ENCODE assay signal across 28 cellular contexts in genomic region chr11:3186166-3186953, GRCh38. TPM values are rescaled to one million over a fixed set of nuclear protein-coding genes. Genes with fewer than 3 reads are reported as not detected.
"Had no signal": no experiment of that assay in that cellular context is flagged by ENCODE, and none has a peak within 500 bp of the region (broad histone marks: within the 10 kb centered on the region; RNA-seq: fewer than 3 reads in every experiment).

No MANE protein-coding gene starts in this region.

- H3K27ac ChIP-seq: adrenal gland, PC-9, SK-N-MC had no signal

- H3K4me1 ChIP-seq: adrenal gland had no signal

- H3K27me3 Mint-ChIP-seq: activated CD4-positive, alpha-beta T cell treated with anti-CD3 and anti-CD28 coated beads, Interleukin-2, amount 10 ng/mL, durations not matched to agents 24 days and 14 days; activated CD8-positive, alpha-beta memory T cell treated with anti-CD3 and anti-CD28 coated beads, Interleukin-2, amount 10 ng/mL, durations not matched to agents 7 days and 5 days; activated T-cell treated with anti-CD3 and anti-CD28 coated beads, Interleukin-2, amount 50 U/mL, for 24 hours; T-cell had no signal

- H2AFZ ChIP-seq: PC-9 had no signal

- FAIRE-seq: TTC549 had no signal

- H3K27me3 ChIP-seq: adrenal gland had no signal

- H3K4me2 ChIP-seq: PC-9 had no signal

- H3K27ac Mint-ChIP-seq: activated B cell treated with CpG ODN at 0.5 μM for 24 hours; activated CD4-positive, alpha-beta T cell treated with anti-CD3 and anti-CD28 coated beads, Interleukin-2, amount 10 ng/mL, durations not matched to agents 24 days and 14 days; activated CD8-positive, alpha-beta memory T cell treated with anti-CD3 and anti-CD28 coated beads, Interleukin-2, amount 10 ng/mL, durations not matched to agents 7 days and 5 days; activated naive CD4-positive, alpha-beta T cell treated with anti-CD3 and anti-CD28 coated beads, Interleukin-2, amount 10 ng/mL, durations not matched to agents 7 days and 5 days; activated naive CD8-positive, alpha-beta T cell treated with anti-CD3 and anti-CD28 coated beads, Interleukin-2, amount 10 ng/mL, durations not matched to agents 7 days and 5 days; activated T-cell treated with anti-CD3 and anti-CD28 coated beads, Interleukin-2, amount 50 U/mL, for 24 hours; activated T-helper 1 cell treated with anti-CD3 and anti-CD28 coated beads, Interleukin-12 subunit alpha, Interleukin-12 subunit beta, Interleukin-2, Interleukin-4 antibody, amounts not matched to agents 30 ng/mL and 10 ng/mL and 1 ng/mL, durations not matched to agents 14 hours and 24 hours and 36 hours; T-cell had no signal

- H3K4me3 Mint-ChIP-seq: activated B cell treated with CpG ODN at 0.5 μM for 24 hours; activated CD4-positive, alpha-beta T cell treated with anti-CD3 and anti-CD28 coated beads, Interleukin-2, amount 10 ng/mL, durations not matched to agents 24 days and 14 days; activated CD8-positive, alpha-beta memory T cell treated with anti-CD3 and anti-CD28 coated beads, Interleukin-2, amount 10 ng/mL, durations not matched to agents 7 days and 5 days; activated naive CD4-positive, alpha-beta T cell treated with anti-CD3 and anti-CD28 coated beads, Interleukin-2, amount 10 ng/mL, durations not matched to agents 7 days and 5 days; activated naive CD8-positive, alpha-beta T cell treated with anti-CD3 and anti-CD28 coated beads, Interleukin-2, amount 10 ng/mL, durations not matched to agents 7 days and 5 days; activated T-cell treated with anti-CD3 and anti-CD28 coated beads, Interleukin-2, amount 50 U/mL, for 24 hours; activated T-helper 1 cell treated with anti-CD3 and anti-CD28 coated beads, Interleukin-12 subunit alpha, Interleukin-12 subunit beta, Interleukin-2, Interleukin-4 antibody, amounts not matched to agents 30 ng/mL and 10 ng/mL and 1 ng/mL, durations not matched to agents 14 hours and 24 hours and 36 hours; T-cell had no signal

- H3K9me3 Mint-ChIP-seq: activated B cell treated with CpG ODN at 0.5 μM for 24 hours; activated CD4-positive, alpha-beta T cell treated with anti-CD3 and anti-CD28 coated beads, Interleukin-2, amount 10 ng/mL, durations not matched to agents 24 days and 14 days; activated naive CD4-positive, alpha-beta T cell treated with anti-CD3 and anti-CD28 coated beads, Interleukin-2, amount 10 ng/mL, durations not matched to agents 7 days and 5 days; activated naive CD8-positive, alpha-beta T cell treated with anti-CD3 and anti-CD28 coated beads, Interleukin-2, amount 10 ng/mL, durations not matched to agents 7 days and 5 days; activated T-cell treated with anti-CD3 and anti-CD28 coated beads, Interleukin-2, amount 50 U/mL, for 24 hours; activated T-helper 1 cell treated with anti-CD3 and anti-CD28 coated beads, Interleukin-12 subunit alpha, Interleukin-12 subunit beta, Interleukin-2, Interleukin-4 antibody, amounts not matched to agents 30 ng/mL and 10 ng/mL and 1 ng/mL, durations not matched to agents 14 hours and 24 hours and 36 hours; T-cell had no signal

- DNase-seq: activated B cell treated with CpG ODN at 0.5 μM for 24 hours; activated CD4-positive, alpha-beta T cell treated with anti-CD3 and anti-CD28 coated beads for 1 hour; activated CD4-positive, alpha-beta T cell treated with anti-CD3 and anti-CD28 coated beads, Interleukin-2, amount 10 ng/mL, durations not matched to agents 24 days and 14 days; activated CD4-positive, alpha-beta T cell treated with anti-CD3 and anti-CD28 coated beads, Interleukin-2, amount 50 U/mL, for 48 hours; activated CD8-positive, alpha-beta memory T cell treated with anti-CD3 and anti-CD28 coated beads, Interleukin-2, amount 10 ng/mL, durations not matched to agents 7 days and 5 days; activated gamma-delta T cell; activated naive CD4-positive, alpha-beta T cell treated with anti-CD3 and anti-CD28 coated beads, Interleukin-2, amount 10 ng/mL, durations not matched to agents 7 days and 5 days; activated naive CD8-positive, alpha-beta T cell treated with anti-CD3 and anti-CD28 coated beads, Interleukin-2, amount 10 ng/mL, durations not matched to agents 7 days and 5 days; activated T-cell treated with anti-CD3 and anti-CD28 coated beads, Interleukin-2, amount 50 U/mL, for 24 hours; anterior cingulate cortex; Kasumi-1; KBM-7; NCI-H1105 treated with DMSO at 0.1 percent for 48 hours; NCI-H1436 treated with DMSO at 0.1 percent for 48 hours; NCI-H187; NCI-H2081; NCI-H510A treated with DMSO at 0.1 percent for 48 hours; NCI-H69; PC-9; SIG-M5; T-helper 2 cell; T1000 had no signal

- ATAC-seq: activated CD8-positive, alpha-beta memory T cell treated with anti-CD3 and anti-CD28 coated beads, Interleukin-2, amount 10 ng/mL, durations not matched to agents 7 days and 5 days; T-cell had no signal

- H3K36me3 ChIP-seq: adrenal gland had no signal

- H3K4me3 ChIP-seq: adrenal gland, PC-9, SK-N-MC had no signal

- H3K4me1 Mint-ChIP-seq: activated B cell treated with CpG ODN at 0.5 μM for 24 hours; activated CD4-positive, alpha-beta T cell treated with anti-CD3 and anti-CD28 coated beads, Interleukin-2, amount 10 ng/mL, durations not matched to agents 24 days and 14 days; activated CD8-positive, alpha-beta memory T cell treated with anti-CD3 and anti-CD28 coated beads, Interleukin-2, amount 10 ng/mL, durations not matched to agents 7 days and 5 days; activated naive CD4-positive, alpha-beta T cell treated with anti-CD3 and anti-CD28 coated beads, Interleukin-2, amount 10 ng/mL, durations not matched to agents 7 days and 5 days; activated naive CD8-positive, alpha-beta T cell treated with anti-CD3 and anti-CD28 coated beads, Interleukin-2, amount 10 ng/mL, durations not matched to agents 7 days and 5 days; T-cell had no signal

- H3K36me3 Mint-ChIP-seq: activated CD8-positive, alpha-beta memory T cell treated with anti-CD3 and anti-CD28 coated beads, Interleukin-2, amount 10 ng/mL, durations not matched to agents 7 days and 5 days; activated naive CD4-positive, alpha-beta T cell treated with anti-CD3 and anti-CD28 coated beads, Interleukin-2, amount 10 ng/mL, durations not matched to agents 7 days and 5 days; activated naive CD8-positive, alpha-beta T cell treated with anti-CD3 and anti-CD28 coated beads, Interleukin-2, amount 10 ng/mL, durations not matched to agents 7 days and 5 days; T-cell had no signal

- H3K9me3 ChIP-seq: adrenal gland had no signal

RNA-seq across cellular contexts. Expression of gene OSBPL5, which starts 21.2 kb away (rescaled TPM):
- total RNA-seq: activated B cell treated with CpG ODN at 0.5 μM for 24 hours had no signal

RNA-seq across cellular contexts. Expression of gene MRGPRG, which starts 32.3 kb away (rescaled TPM):
- total RNA-seq: activated B cell treated with CpG ODN at 0.5 μM for 24 hours; activated CD4-positive, alpha-beta T cell treated with anti-CD3 and anti-CD28 coated beads, Interleukin-2, amount 10 ng/mL, durations not matched to agents 24 days and 14 days; activated CD8-positive, alpha-beta memory T cell treated with anti-CD3 and anti-CD28 coated beads, Interleukin-2, amount 10 ng/mL, durations not matched to agents 7 days and 5 days; activated naive CD8-positive, alpha-beta T cell treated with anti-CD3 and anti-CD28 coated beads, Interleukin-2, amount 10 ng/mL, durations not matched to agents 7 days and 5 days; activated T-helper 1 cell treated with anti-CD3 and anti-CD28 coated beads, Interleukin-12 subunit alpha, Interleukin-12 subunit beta, Interleukin-2, Interleukin-4 antibody, amounts not matched to agents 30 ng/mL and 10 ng/mL and 1 ng/mL, durations not matched to agents 14 hours and 24 hours and 36 hours; adrenal gland; cardiac septum; PC-9; T-cell had no signal
- polyA plus RNA-seq: adrenal gland had no signal

RNA-seq across cellular contexts. Expression of gene MRGPRE, which starts 45.9 kb away (rescaled TPM):
- total RNA-seq: activated B cell treated with CpG ODN at 0.5 μM for 24 hours; activated CD4-positive, alpha-beta T cell treated with anti-CD3 and anti-CD28 coated beads, Interleukin-2, amount 10 ng/mL, durations not matched to agents 24 days and 14 days; activated CD8-positive, alpha-beta memory T cell treated with anti-CD3 and anti-CD28 coated beads, Interleukin-2, amount 10 ng/mL, durations not matched to agents 7 days and 5 days; activated naive CD8-positive, alpha-beta T cell treated with anti-CD3 and anti-CD28 coated beads, Interleukin-2, amount 10 ng/mL, durations not matched to agents 7 days and 5 days; activated T-helper 1 cell treated with anti-CD3 and anti-CD28 coated beads, Interleukin-12 subunit alpha, Interleukin-12 subunit beta, Interleukin-2, Interleukin-4 antibody, amounts not matched to agents 30 ng/mL and 10 ng/mL and 1 ng/mL, durations not matched to agents 14 hours and 24 hours and 36 hours; adrenal gland; PC-9; T-cell had no signal
- polyA plus RNA-seq: adrenal gland had no signal
